ENCODE assay signal across 12 cellular contexts in genomic region chr9:6630502-6631206, GRCh38. TPM values are rescaled to one million over a fixed set of nuclear protein-coding genes. Genes with fewer than 3 reads are reported as not detected.
DNase-seq lines count a peak whose midpoint lies in the region; ATAC-seq, FAIRE-seq and TF ChIP-seq lines count a peak whose summit lies in the region.
"Had no signal": no experiment of that assay in that cellular context is flagged by ENCODE, and none has a peak within 500 bp of the region (broad histone marks: within the 10 kb centered on the region; RNA-seq: fewer than 3 reads in every experiment).

No MANE protein-coding gene starts in this region.

- H3K27me3 ChIP-seq in breast epithelium = no peaks in the 10 kb centered on the region
- H3K27me3 ChIP-seq: SJSA1 had no signal

- FAIRE-seq in GM18507 (lab: Jason Lieb, UNC) = peak; percentile 95

- no peaks in the 10 kb centered on the region for H3K4me1 ChIP-seq in breast epithelium
- H3K4me1 ChIP-seq: SJSA1 had no signal

- H3K9me3 ChIP-seq in breast epithelium = no peaks in the 10 kb centered on the region
- H3K9me3 ChIP-seq: SJSA1 had no signal

- TF ChIP-seq POLR2A in breast epithelium (IDR thresholded peaks at IDR 0.05) = no peak

- no peak for DNase-seq in GM18507 (ENCODE audit: extremely low spot score, insufficient read length, low read depth)
- DNase-seq in kidney tubule cell (ENCODE audit: low spot score) = peak; percentile 47
- DNase-seq in cardiac septum (ENCODE audit: low spot score) = no peak
- no peak for DNase-seq in breast epithelium (ENCODE audit: low spot score in 2 of 2)
- DNase-seq in GM19238 (ENCODE audit: insufficient read length, low spot score) = no peak
- DNase-seq in DMS153 (lab: John Stamatoyannopoulos, UW) = no peak
- DNase-seq: activated T-cell treated with anti-CD3 and anti-CD28 coated beads, Interleukin-2, amount 50 U/mL, for 72 hours; Calu3; NCI-H1694 treated with DMSO at 0.1 percent for 48 hours had no signal

- H3K27ac ChIP-seq in breast epithelium = no peak overlapping the region
- H3K27ac ChIP-seq: SJSA1 had no signal

- H3K36me3 ChIP-seq in breast epithelium = no peaks in the 10 kb centered on the region
- H3K36me3 ChIP-seq: SJSA1 had no signal

- intact Hi-C loops in cardiac septum (cut with DNase I) = no loop called here
- intact Hi-C loops in breast epithelium (cut with DNase I; ENCODE audit: low total_unique reads) = no loop called here

- TF ChIP-seq CTCF in breast epithelium (IDR thresholded peaks at IDR 0.05) = no peak

- H3K4me3 ChIP-seq in breast epithelium = no peak overlapping the region
- H3K4me3 ChIP-seq: SJSA1 had no signal

- ATAC-seq in GM21367 (IDR thresholded peaks at IDR 0.05; ENCODE audit: unreplicated experiment) (peak; percentile 55), HG03432 (IDR thresholded peaks at IDR 0.05; ENCODE audit: unreplicated experiment) (peak; percentile 66)

RNA-seq across cellular contexts. Expression of gene GLDC, which starts 14.9 kb away (rescaled TPM):
- total RNA-seq in cardiac septum = 0.11 TPM
- 1 to 10 TPM in 1 of 3 donors, under 1 TPM in 2; 0.16 to 2.6 (median 0.66) TPM for total RNA-seq in breast epithelium
